Comparison of ENCODE assay signal across 20 cellular contexts in the genomic region with DNA sequence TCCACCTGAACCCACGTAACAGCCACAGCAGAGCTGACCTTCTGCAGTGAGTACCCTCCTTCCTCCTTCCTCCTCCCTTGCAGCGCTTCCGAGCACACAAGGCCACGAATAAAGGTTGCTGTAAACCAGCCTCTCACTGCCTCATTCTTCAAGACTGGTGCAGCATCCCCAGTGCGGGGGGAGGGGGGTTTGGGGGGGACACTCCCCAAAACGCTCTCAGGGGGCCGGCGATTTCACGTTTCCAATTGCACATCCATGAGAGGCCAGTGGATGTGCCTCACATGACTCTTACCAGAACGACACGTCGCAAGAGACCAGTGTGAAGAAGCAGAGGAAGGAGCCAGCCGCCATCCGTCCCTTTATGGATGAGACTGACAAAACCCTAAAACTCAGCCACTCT. TPM values are rescaled to one million over a fixed set of nuclear protein-coding genes. Genes with fewer than 3 reads are reported as not detected.
A peak's percentile ranks its signal among the peaks of the same experiment; 100 is the strongest.
DNase-seq lines count a peak whose midpoint lies in the region; ATAC-seq, FAIRE-seq and TF ChIP-seq lines count a peak whose summit lies in the region.
"Had no signal": no experiment of that assay in that cellular context is flagged by ENCODE, and none has a peak within 500 bp of the region (broad histone marks: within the 10 kb centered on the region; RNA-seq: fewer than 3 reads in every experiment).

No MANE protein-coding gene starts in this region.

- no peak overlapping the region for H4K91ac ChIP-seq in H1 (replicated peaks; ENCODE audit: insufficient read length, low read length)
- H4K91ac ChIP-seq in neuronal stem cell (ENCODE audit: low read depth, low read length, poor library complexity) = no peak overlapping the region

- H4K8ac ChIP-seq in H1 (ENCODE audit: extremely low read depth, insufficient read depth, low read length) (no peak overlapping the region), neuronal stem cell (ENCODE audit: low read depth, low read length) (no peak overlapping the region)

- no peak for TF ChIP-seq EP300 in H1 (IDR thresholded peaks at IDR 0.05; ENCODE audit: borderline replicate concordance in 1 of 2, low read depth in 2 of 2, low read length in 2 of 2)

- H3K36me3 ChIP-seq in H1 (ENCODE audit: control insufficient read depth in 2 of 4, insufficient read depth in 4 of 4, low read length in 3 of 4) (peaks cover 0 to 33% (median 2%) of the 10 kb centered on the region in 4 experiments; a peak in 4 of 8 replicates), neuronal stem cell (replicated peaks in 1 of 2; ENCODE audit: control insufficient read depth in 2 of 2, insufficient read depth in 2 of 2, low read length in 2 of 2) (peaks cover 2 to 66% of the 10 kb centered on the region in 2 donors), upper lobe of right lung (peaks cover 16% of the 10 kb centered on the region), aorta (ENCODE audit: control insufficient read depth in 1 of 2, insufficient read depth in 2 of 2, low read length in 1 of 2) (no peaks in the 10 kb centered on the region)
- H3K36me3 ChIP-seq: BE2C had no signal

- H3K27me3 ChIP-seq in H1 (replicated peaks in 1 of 4; ENCODE audit: control insufficient read depth in 3 of 4, extremely low read depth in 1 of 4, insufficient read depth in 3 of 4, low read length in 3 of 4) (no peaks in the 10 kb centered on the region), neuronal stem cell (ENCODE audit: control insufficient read depth in 3 of 3, insufficient read depth in 3 of 3, low read depth in 1 of 3, low read length in 3 of 3) (no peaks in the 10 kb centered on the region), upper lobe of right lung (no peaks in the 10 kb centered on the region), aorta (ENCODE audit: control insufficient read depth in 1 of 2, insufficient read depth in 2 of 2, low read length in 1 of 2) (no peaks in the 10 kb centered on the region)
- H3K27me3 ChIP-seq: BE2C, SJSA1 had no signal

- FAIRE-seq in H1 (lab: Jason Lieb, UNC) = no peak
- FAIRE-seq: K562 had no signal

- intact Hi-C loops in upper lobe of right lung (cut with DNase I) (no loop called here), aorta (cut with DNase I) (no loop called here), MCF 10A (cut with micrococcal nuclease) (no loop called here)

- 0 out of 2 replicates have a peak overlapping the region, but pooled peaks have one; percentile 18 for H2BK15ac ChIP-seq in H1 (ENCODE audit: low read length)
- H2BK15ac ChIP-seq in neuronal stem cell (ENCODE audit: low read length) = no peak overlapping the region

- peaks cover 0 to 17% (median 10%) of the 10 kb centered on the region in 4 experiments; a peak in 5 of 7 replicates for H3K4me1 ChIP-seq in H1 (replicated peaks in 1 of 4; ENCODE audit: control insufficient read depth in 3 of 4, insufficient read depth in 4 of 4, low read length in 3 of 4)
- H3K4me1 ChIP-seq in neuronal stem cell (ENCODE audit: control insufficient read depth in 2 of 2, insufficient read depth in 1 of 2, low read depth in 1 of 2, low read length in 2 of 2) = peaks cover 8 to 13% of the 10 kb centered on the region in 2 donors
- H3K4me1 ChIP-seq in upper lobe of right lung = peaks cover 28% of the 10 kb centered on the region
- H3K4me1 ChIP-seq in aorta (ENCODE audit: control insufficient read depth in 1 of 2, insufficient read depth in 2 of 2, low read length in 2 of 2) = no peaks in the 10 kb centered on the region
- H3K4me1 ChIP-seq: BE2C had no signal

- no peaks in the 10 kb centered on the region for H3K27me3 Mint-ChIP-seq in activated naive CD8-positive, alpha-beta T cell
- H3K27me3 Mint-ChIP-seq in activated naive CD8-positive, alpha-beta T cell treated with anti-CD3 and anti-CD28 coated beads, Interleukin-2, amount 50 U/mL, for 24 hours = no peaks in the 10 kb centered on the region
- H3K27me3 Mint-ChIP-seq in MCF 10A (ENCODE audit: insufficient read depth, unreplicated experiment) = no peaks in the 10 kb centered on the region
- H3K27me3 Mint-ChIP-seq: CD4-positive, alpha-beta memory T cell had no signal

- no peak overlapping the region for H4K5ac ChIP-seq in H1 (ENCODE audit: insufficient read length, low read depth, low read length)

- H3K18ac ChIP-seq in H1 (ENCODE audit: extremely low read depth, low read length) (no peak overlapping the region), neuronal stem cell (ENCODE audit: low read length) (peak overlapping the region; percentile 72)

- H3K14ac ChIP-seq in H1 (ENCODE audit: insufficient read length) (no peak overlapping the region), neuronal stem cell (ENCODE audit: low read length) (no peak overlapping the region)

- peaks cover 5 to 90% of the 10 kb centered on the region in 2 experiments; a peak in 3 of 4 replicates for H3K79me2 ChIP-seq in H1 (ENCODE audit: control insufficient read depth in 1 of 2, insufficient read depth in 2 of 2, low read length in 2 of 2)

- H3K4me1 Mint-ChIP-seq in activated naive CD8-positive, alpha-beta T cell (ENCODE audit: low read depth) = peaks cover 27% of the 10 kb centered on the region
- peaks cover 28% of the 10 kb centered on the region for H3K4me1 Mint-ChIP-seq in activated naive CD8-positive, alpha-beta T cell treated with anti-CD3 and anti-CD28 coated beads, Interleukin-2, amount 50 U/mL, for 24 hours
- no peaks in the 10 kb centered on the region for H3K4me1 Mint-ChIP-seq in MCF 10A (ENCODE audit: insufficient read depth, unreplicated experiment)

- H3K9me3 Mint-ChIP-seq in activated naive CD8-positive, alpha-beta T cell (ENCODE audit: low read depth) = no peaks in the 10 kb centered on the region
- H3K9me3 Mint-ChIP-seq in activated naive CD8-positive, alpha-beta T cell treated with anti-CD3 and anti-CD28 coated beads, Interleukin-2, amount 50 U/mL, for 24 hours = no peaks in the 10 kb centered on the region
- no peaks in the 10 kb centered on the region for H3K9me3 Mint-ChIP-seq in MCF 10A (ENCODE audit: unreplicated experiment)
- H3K9me3 Mint-ChIP-seq: CD4-positive, alpha-beta memory T cell had no signal

- H3K79me1 ChIP-seq in H1 (ENCODE audit: low read depth, low read length) (peaks cover 14% of the 10 kb centered on the region), neuronal stem cell (ENCODE audit: low read depth, low read length) (peaks cover 8% of the 10 kb centered on the region)

- H2BK120ac ChIP-seq in H1 (replicated peaks; ENCODE audit: low read depth, low read length) (no peak overlapping the region), neuronal stem cell (ENCODE audit: low read depth, low read length) (no peak overlapping the region)

- H4K20me1 ChIP-seq in H1 (replicated peaks in 1 of 2; ENCODE audit: control insufficient read depth in 1 of 2, insufficient read depth in 2 of 2, low read length in 2 of 2) = peaks cover 8 to 10% of the 10 kb centered on the region in 2 experiments

- TF ChIP-seq RAD21 in H1 (IDR thresholded peaks at IDR 0.05 in 1 of 2, conservative IDR thresholded peaks at IDR 0.05 in 1 of 2; ENCODE audit: low read depth in 2 of 2, low read length in 2 of 2) = no peak

- CTCF ChIA-PET in H1 (lab: Charles Lee; ENCODE audit: partially characterized antibody) = no interaction called here
- CTCF ChIA-PET in MCF 10A (lab: Yijun Ruan, JAX) = no interaction called here

- H2BK12ac ChIP-seq in H1 (ENCODE audit: low read depth, low read length) = peak overlapping the region; percentile 12; the same call in 1 of the 2 replicates
- no peak overlapping the region for H2BK12ac ChIP-seq in neuronal stem cell (ENCODE audit: low read length)

- H2BK20ac ChIP-seq in H1 (ENCODE audit: low read length) = no peak overlapping the region

- ATAC-seq in activated naive CD8-positive, alpha-beta T cell treated with anti-CD3 and anti-CD28 coated beads, Interleukin-2, amount 50 U/mL, for 24 hours = no peak
- no peak for ATAC-seq in upper lobe of right lung
- no peak for ATAC-seq in aorta (ENCODE audit: low FRiP score)
- ATAC-seq: K562 had no signal

- no peak overlapping the region for H3K23ac ChIP-seq in H1 (ENCODE audit: insufficient read length)
- no peak overlapping the region for H3K23ac ChIP-seq in neuronal stem cell (ENCODE audit: low read depth, low read length, poor library complexity)

- H3K23me2 ChIP-seq in H1 (ENCODE audit: low read depth, low read length) = peaks cover 4% of the 10 kb centered on the region; the same call in 1 of the 2 replicates

- H3K9me3 ChIP-seq in H1 (ENCODE audit: insufficient read depth in 2 of 2, low read depth in 1 of 2, low read length in 1 of 2) = no peaks in the 10 kb centered on the region
- H3K9me3 ChIP-seq in neuronal stem cell (replicated peaks in 1 of 2; ENCODE audit: control insufficient read depth in 2 of 2, insufficient read depth in 1 of 2, low read depth in 1 of 2, low read length in 2 of 2) = no peaks in the 10 kb centered on the region
- H3K9me3 ChIP-seq in upper lobe of right lung = no peaks in the 10 kb centered on the region
- H3K9me3 ChIP-seq in aorta (ENCODE audit: control insufficient read depth, low read length) = no peaks in the 10 kb centered on the region
- H3K9me3 ChIP-seq: BE2C, SJSA1 had no signal

- BruUV-seq in MCF 10A (replicated peaks; lab: Mats Ljungman, UMichigan) = no TSS peak

- H3K4me3 Mint-ChIP-seq in activated naive CD8-positive, alpha-beta T cell = no peak overlapping the region
- H3K4me3 Mint-ChIP-seq in activated naive CD8-positive, alpha-beta T cell treated with anti-CD3 and anti-CD28 coated beads, Interleukin-2, amount 50 U/mL, for 24 hours = no peak overlapping the region
- H3K4me3 Mint-ChIP-seq in MCF 10A (ENCODE audit: unreplicated experiment) = no peak overlapping the region

- H2AK5ac ChIP-seq in H1 (ENCODE audit: low read depth, low read length) (peak overlapping the region; percentile 28; the same call in 1 of the 2 replicates), neuronal stem cell (ENCODE audit: low read depth, low read length) (no peak overlapping the region)

- peak overlapping the region; percentile 46 for H3K27ac Mint-ChIP-seq in activated naive CD8-positive, alpha-beta T cell
- H3K27ac Mint-ChIP-seq in activated naive CD8-positive, alpha-beta T cell treated with anti-CD3 and anti-CD28 coated beads, Interleukin-2, amount 50 U/mL, for 24 hours = no peak overlapping the region
- H3K27ac Mint-ChIP-seq in MCF 10A (ENCODE audit: low read depth, unreplicated experiment) = no peak overlapping the region

- POLR2A ChIA-PET in H1 (lab: Charles Lee; ENCODE audit: partially characterized antibody) (no interaction called here), MCF 10A (lab: Yijun Ruan, JAX) (no interaction called here)

- DNase-seq in activated naive CD8-positive, alpha-beta T cell treated with anti-CD3 and anti-CD28 coated beads, Interleukin-2, amount 50 U/mL, for 24 hours = no peak
- DNase-seq in H1 (ENCODE audit: low read depth in 1 of 2, low spot score in 2 of 2) (no peak), neuronal stem cell (ENCODE audit: low spot score) (no peak), upper lobe of right lung (peak; percentile 47), aorta (no peak), MCF 10A (ENCODE audit: unreplicated experiment) (no peak), kidney glomerular epithelial cell (lab: John Stamatoyannopoulos, UW) (no peak)
- DNase-seq: 8988T; BE2C; CD4-positive, alpha-beta memory T cell; DMS79 treated with DMSO at 0.1 percent for 48 hours; GM23248; NCI-H1436; NCI-H2081; NCI-H510A; NCI-H774; PC-9 had no signal

- H3K4me2 ChIP-seq in H1 (ENCODE audit: insufficient read depth in 1 of 2, low read depth in 2 of 2, low read length in 2 of 2) (no peak overlapping the region; a peak in 1 of 4 replicates), neuronal stem cell (ENCODE audit: insufficient read depth, low read length, poor library complexity, severe bottlenecking) (no peak overlapping the region)
- H3K4me2 ChIP-seq: PC-9 had no signal

- H3K56ac ChIP-seq in H1 (replicated peaks; ENCODE audit: insufficient read length, low read depth, low read length) = no peak overlapping the region

- no peak for TF ChIP-seq POLR2A in H1 (IDR thresholded peaks at IDR 0.05; ENCODE audit: control extremely low read depth in 1 of 2, low read depth in 2 of 2, low read length in 2 of 2)

- no peak overlapping the region; a peak in 1 of 7 replicates for H3K9ac ChIP-seq in H1 (replicated peaks in 1 of 4; ENCODE audit: extremely low read depth in 1 of 4, low read depth in 3 of 4, low read length in 3 of 4)
- H3K9ac ChIP-seq in neuronal stem cell (ENCODE audit: low read depth, low read length, poor library complexity) = peak overlapping the region; percentile 9
- H3K9ac ChIP-seq: GM23248 had no signal

- TF ChIP-seq CTCF in H1 (IDR thresholded peaks at IDR 0.05; ENCODE audit: control extremely low read depth in 1 of 3, insufficient read depth in 1 of 3, low read depth in 1 of 3, low read length in 3 of 3) (no peak), upper lobe of right lung (IDR thresholded peaks at IDR 0.05) (no peak), MCF 10A (IDR thresholded peaks at IDR 0.05; ENCODE audit: unreplicated experiment) (no peak)

- H2AFZ ChIP-seq in H1 (ENCODE audit: low read length) = no peak overlapping the region
- no peak overlapping the region for H2AFZ ChIP-seq in neuronal stem cell (ENCODE audit: low read length)
- H2AFZ ChIP-seq: GM23248, PC-9 had no signal

- H2BK5ac ChIP-seq in H1 (ENCODE audit: low read depth, low read length) = peak overlapping the region; percentile 52; the same call in 1 of the 2 replicates
- no peak overlapping the region for H2BK5ac ChIP-seq in neuronal stem cell (ENCODE audit: low read length)

- H3K27ac ChIP-seq in H1 (ENCODE audit: low read depth, low read length) = no peak overlapping the region
- H3K27ac ChIP-seq in neuronal stem cell (replicated peaks; ENCODE audit: low read length) = no peak overlapping the region
- no peak overlapping the region for H3K27ac ChIP-seq in upper lobe of right lung
- H3K27ac ChIP-seq in aorta (ENCODE audit: low read depth in 1 of 2, low read length in 2 of 2) = no peak overlapping the region
- H3K27ac ChIP-seq: GM23248, PC-9, SJSA1 had no signal

- H3K4ac ChIP-seq in H1 (replicated peaks; ENCODE audit: insufficient read length, low read depth, low read length) = no peak overlapping the region
- no peak overlapping the region for H3K4ac ChIP-seq in neuronal stem cell (ENCODE audit: low read length)

- 86% methylated on average over 13 of the region's 14 CpGs; no CpG with 5 or more reads in 1 of the 2 experiments for WGBS in H1 (ENCODE audit: extremely low coverage in 1 of 2, insufficient coverage in 1 of 2, insufficient read length in 1 of 2, insufficient replicate concordance in 2 of 2, low coverage in 1 of 2, low lambda C conversion rate in 2 of 2, missing lambda C conversion rate in 1 of 2), 2 experiments
- WGBS in neuronal stem cell (ENCODE audit: extremely low coverage in 2 of 2, insufficient read length in 2 of 2, insufficient replicate concordance in 1 of 2), 2 donors = no CpG with 5 or more reads among the region's 14 CpGs
- WGBS in aorta, 2 donors = 86 to 88% methylated on average over 14 of the region's 14 CpGs

- no peaks in the 10 kb centered on the region for H3K36me3 Mint-ChIP-seq in activated naive CD8-positive, alpha-beta T cell
- H3K36me3 Mint-ChIP-seq in activated naive CD8-positive, alpha-beta T cell treated with anti-CD3 and anti-CD28 coated beads, Interleukin-2, amount 50 U/mL, for 24 hours (ENCODE audit: low read depth) = peaks cover 16% of the 10 kb centered on the region
- peaks cover 23% of the 10 kb centered on the region for H3K36me3 Mint-ChIP-seq in MCF 10A (ENCODE audit: insufficient read depth, unreplicated experiment)

- no peak overlapping the region for H3K4me3 ChIP-seq in H1 (ENCODE audit: extremely low read depth in 1 of 4, insufficient read depth in 2 of 4, low read depth in 3 of 4, low read length in 4 of 4)
- no peak overlapping the region for H3K4me3 ChIP-seq in neuronal stem cell (ENCODE audit: low read length in 2 of 2)
- H3K4me3 ChIP-seq in upper lobe of right lung = no peak overlapping the region
- H3K4me3 ChIP-seq in aorta (ENCODE audit: low read length in 2 of 2) = no peak overlapping the region
- H3K4me3 ChIP-seq: GM23248, K562, PC-9, SJSA1 had no signal

RNA-seq across cellular contexts. Expression of a gene that starts 5.2 kb away (rescaled TPM):
- 29.1 and 35.1 TPM in 2 replicates for total RNA-seq in H1 (2021; fragmentation: NEBNext Ultra II Directional; extraction: Animal tissue kit (Norgen Biotek cat#: 25700))
- 43.4 and 46.8 TPM in 2 replicates for polyA plus RNA-seq in H1 (2011; rRNA removed)
- 36.5 TPM for polyA plus RNA-seq in H1 (2011; cell fraction: cytosol; rRNA removed)
- 54.8 TPM for polyA plus RNA-seq in H1 (2011; cell fraction: nucleus; rRNA removed)
- 29.2 to 34.0 TPM (median 33.8 TPM) in 4 replicates for polyA plus RNA-seq in H1 (2012, experiment 1 of 2)
- polyA plus RNA-seq in H1 (2012, experiment 2 of 2) = 30.9 TPM
- polyA plus RNA-seq in H1 (2013, experiment 1 of 2) = 22.1 TPM
- polyA plus RNA-seq in H1 (2013, experiment 2 of 2) = 23.6 TPM
- 51.6 and 57.5 TPM in 2 replicates for polyA minus RNA-seq in H1 (2011; rRNA and poly(A)+ RNA removed)
- 15.0 TPM for polyA minus RNA-seq in H1 (2011; cell fraction: cytosol; rRNA and poly(A)+ RNA removed)
- polyA minus RNA-seq in H1 (2011; cell fraction: nucleus; rRNA and poly(A)+ RNA removed) = 45.8 TPM
- 24.5 TPM for polyA plus RNA-seq in neuronal stem cell (2013, experiment 1 of 2)
- 24.6 TPM for polyA plus RNA-seq in neuronal stem cell (2013, experiment 2 of 2)
- total RNA-seq in upper lobe of right lung = 34.8 TPM
- total RNA-seq in aorta = 10 to 100 TPM; 15.7 to 21.8 TPM
- polyA plus RNA-seq in aorta = 1 to 10 TPM; 6.0 to 7.7 TPM
- total RNA-seq in MCF 10A (2022) = 23.9 and 26.5 TPM in 2 replicates

RNA-seq across cellular contexts. Expression of a gene that starts 5.2 kb away (rescaled TPM):
- total RNA-seq in H1 (2021; fragmentation: NEBNext Ultra II Directional; extraction: Animal tissue kit (Norgen Biotek cat#: 25700)) = 45.8 and 46.4 TPM in 2 replicates
- polyA plus RNA-seq in H1 (2011; rRNA removed) = 28.5 and 41.4 TPM in 2 replicates
- polyA plus RNA-seq in H1 (2011; cell fraction: cytosol; rRNA removed) = 33.4 TPM
- 34.7 TPM for polyA plus RNA-seq in H1 (2011; cell fraction: nucleus; rRNA removed)
- 23.6 to 30.7 TPM (median 29.1 TPM) in 4 replicates for polyA plus RNA-seq in H1 (2012, experiment 1 of 2)
- polyA plus RNA-seq in H1 (2012, experiment 2 of 2) = 29.3 TPM
- polyA plus RNA-seq in H1 (2013, experiment 1 of 2) = 19.5 TPM
- polyA plus RNA-seq in H1 (2013, experiment 2 of 2) = 17.9 TPM
- 29.9 and 30.2 TPM in 2 replicates for polyA minus RNA-seq in H1 (2011; rRNA and poly(A)+ RNA removed)
- polyA minus RNA-seq in H1 (2011; cell fraction: cytosol; rRNA and poly(A)+ RNA removed) = 40.1 TPM
- 31.7 TPM for polyA minus RNA-seq in H1 (2011; cell fraction: nucleus; rRNA and poly(A)+ RNA removed)
- 19.2 TPM for polyA plus RNA-seq in neuronal stem cell (2013, experiment 1 of 2)
- 18.2 TPM for polyA plus RNA-seq in neuronal stem cell (2013, experiment 2 of 2)
- 40.0 TPM for total RNA-seq in upper lobe of right lung
- 10 to 100 TPM; 31.3 to 33.5 TPM for total RNA-seq in aorta
- polyA plus RNA-seq in aorta = 10 to 100 TPM; 15.2 to 15.5 TPM
- total RNA-seq in MCF 10A (2022) = 19.6 and 23.7 TPM in 2 replicates
